ENCODE assay signal across 34 cellular contexts in genomic region chr4:8335848-8336247, GRCh38.
"Had no signal": no experiment of that assay in that cellular context is flagged by ENCODE, and none has a peak within 500 bp of the region (broad histone marks: within the 10 kb centered on the region; RNA-seq: fewer than 3 reads in every experiment).

No MANE protein-coding gene starts in this region.

- DNase-seq: activated B cell treated with CpG ODN at 0.5 μM for 24 hours; activated CD4-positive, alpha-beta memory T cell treated with anti-CD3 and anti-CD28 coated beads for 36 hours; activated CD4-positive, alpha-beta T cell treated with anti-CD3 and anti-CD28 coated beads for 4 hours; activated CD4-positive, alpha-beta T cell treated with anti-CD3 and anti-CD28 coated beads, Interleukin-2, amount 10 ng/mL, durations not matched to agents 24 days and 14 days; activated CD4-positive, alpha-beta T cell treated with anti-CD3 and anti-CD28 coated beads, Interleukin-2, amount 50 U/mL, for 1 hour; activated CD4-positive, alpha-beta T cell treated with anti-CD3 and anti-CD28 coated beads, Interleukin-2, amount 50 U/mL, for 4 hours; activated CD4-positive, CD25-positive, alpha-beta regulatory T cell treated with anti-CD3 and anti-CD28 coated beads, Interleukin-2, amount 50 U/mL, for 72 hours; activated CD8-positive, alpha-beta memory T cell treated with anti-CD3 and anti-CD28 coated beads, Interleukin-2, amount 50 U/mL, for 4 hours; activated CD8-positive, alpha-beta T cell treated with anti-CD3 and anti-CD28 coated beads for 36 hours; activated gamma-delta T cell treated with Interleukin-2 at 50 U/mL for 16 hours; activated naive CD4-positive, alpha-beta T cell; activated naive CD4-positive, alpha-beta T cell treated with anti-CD3 and anti-CD28 coated beads for 36 hours; activated naive CD4-positive, alpha-beta T cell treated with anti-CD3 and anti-CD28 coated beads, Interleukin-2, amount 50 U/mL, for 16 hours; activated naive CD8-positive, alpha-beta T cell treated with anti-CD3 and anti-CD28 coated beads, Interleukin-2, amount 10 ng/mL, durations not matched to agents 7 days and 5 days; activated naive CD8-positive, alpha-beta T cell treated with anti-CD3 and anti-CD28 coated beads, Interleukin-2, amount 50 U/mL, for 24 hours; activated T-cell treated with anti-CD3 and anti-CD28 coated beads for 4 hours; activated T-cell treated with anti-CD3 and anti-CD28 coated beads, Interleukin-2, amount 50 U/mL, for 1 hour; activated T-cell treated with anti-CD3 and anti-CD28 coated beads, Interleukin-2, amount 50 U/mL, for 4 hours; activated T-cell treated with anti-CD3 and anti-CD28 coated beads, Interleukin-2, amount 50 U/mL, for 72 hours; amygdala; anterior cingulate cortex; central memory CD4-positive, alpha-beta T cell; T-helper 1 cell; T-helper 2 cell; T-helper 9 cell had no signal

- H3K27ac ChIP-seq: ascending aorta, VCaP had no signal

- H3K4me1 Mint-ChIP-seq: activated B cell treated with CpG ODN at 0.5 μM for 24 hours; activated CD4-positive, alpha-beta T cell treated with anti-CD3 and anti-CD28 coated beads, Interleukin-2, amount 10 ng/mL, durations not matched to agents 24 days and 14 days; activated naive CD8-positive, alpha-beta T cell treated with anti-CD3 and anti-CD28 coated beads, Interleukin-2, amount 10 ng/mL, durations not matched to agents 7 days and 5 days; activated naive CD8-positive, alpha-beta T cell treated with anti-CD3 and anti-CD28 coated beads, Interleukin-2, amount 50 U/mL, for 24 hours; activated T-helper 17 cell treated with anti-CD3 and anti-CD28 coated beads, Interleukin-2, amount 50 U/mL, for 72 hours had no signal

- H3K4me3 Mint-ChIP-seq: activated B cell treated with CpG ODN at 0.5 μM for 24 hours; activated CD4-positive, alpha-beta memory T cell treated with anti-CD3 and anti-CD28 coated beads for 36 hours; activated CD4-positive, alpha-beta T cell treated with anti-CD3 and anti-CD28 coated beads, Interleukin-2, amount 10 ng/mL, durations not matched to agents 24 days and 14 days; activated CD8-positive, alpha-beta T cell treated with anti-CD3 and anti-CD28 coated beads for 36 hours; activated naive CD4-positive, alpha-beta T cell treated with anti-CD3 and anti-CD28 coated beads for 36 hours; activated naive CD8-positive, alpha-beta T cell treated with anti-CD3 and anti-CD28 coated beads, Interleukin-2, amount 10 ng/mL, durations not matched to agents 7 days and 5 days; activated naive CD8-positive, alpha-beta T cell treated with anti-CD3 and anti-CD28 coated beads, Interleukin-2, amount 50 U/mL, for 24 hours; activated T-cell treated with anti-CD3 and anti-CD28 coated beads, Interleukin-2, amount 50 U/mL, for 4 hours; activated T-cell treated with anti-CD3 and anti-CD28 coated beads, Interleukin-2, amount 50 U/mL, for 72 hours; activated T-helper 1 cell treated with anti-CD3 and anti-CD28 coated beads, Interleukin-12 subunit alpha, Interleukin-12 subunit beta, Interleukin-2, Interleukin-4 antibody, amounts not matched to agents 30 ng/mL and 10 ng/mL and 1 ng/mL, durations not matched to agents 14 hours and 24 hours and 36 hours; activated T-helper 17 cell treated with anti-CD3 and anti-CD28 coated beads, Interleukin-2, amount 50 U/mL, for 72 hours; brain; T-helper 1 cell treated with Interleukin-12 subunit alpha and Interleukin-12 subunit beta and Interleukin-4 antibody, amounts not matched to agents 30 μg/mL and 1 μg/mL, for 36 hours; T-helper 2 cell treated with Interferon-gamma antibody and Interleukin-4, amounts not matched to agents 5 μg/mL and 100 μg/mL, for 36 hours had no signal

- H3K27me3 ChIP-seq: ascending aorta had no signal

- H3K27me3 Mint-ChIP-seq: activated CD4-positive, alpha-beta T cell treated with anti-CD3 and anti-CD28 coated beads, Interleukin-2, amount 10 ng/mL, durations not matched to agents 24 days and 14 days; activated naive CD8-positive, alpha-beta T cell treated with anti-CD3 and anti-CD28 coated beads, Interleukin-2, amount 50 U/mL, for 24 hours had no signal

- H3K9me3 ChIP-seq: ascending aorta had no signal

- FAIRE-seq: TTC549 had no signal

- ATAC-seq: activated CD8-positive, alpha-beta T cell treated with anti-CD3 and anti-CD28 coated beads for 36 hours; activated naive CD4-positive, alpha-beta T cell treated with anti-CD3 and anti-CD28 coated beads, Interleukin-2, amount 50 U/mL, for 72 hours; activated naive CD8-positive, alpha-beta T cell treated with anti-CD3 and anti-CD28 coated beads, Interleukin-2, amount 50 U/mL, for 24 hours; activated T-cell treated with anti-CD3 and anti-CD28 coated beads, Interleukin-2, amount 50 U/mL, for 4 hours; activated T-cell treated with anti-CD3 and anti-CD28 coated beads, Interleukin-2, amount 50 U/mL, for 72 hours; activated T-helper 17 cell treated with anti-CD3 and anti-CD28 coated beads, Interleukin-2, amount 50 U/mL, for 72 hours had no signal

- H3K27ac Mint-ChIP-seq: activated B cell treated with CpG ODN at 0.5 μM for 24 hours; activated CD4-positive, alpha-beta memory T cell treated with anti-CD3 and anti-CD28 coated beads for 36 hours; activated CD4-positive, alpha-beta T cell treated with anti-CD3 and anti-CD28 coated beads, Interleukin-2, amount 10 ng/mL, durations not matched to agents 24 days and 14 days; activated CD8-positive, alpha-beta T cell treated with anti-CD3 and anti-CD28 coated beads for 36 hours; activated naive CD4-positive, alpha-beta T cell treated with anti-CD3 and anti-CD28 coated beads for 36 hours; activated naive CD4-positive, alpha-beta T cell treated with anti-CD3 and anti-CD28 coated beads, Interleukin-2, amount 50 U/mL, for 72 hours; activated naive CD8-positive, alpha-beta T cell treated with anti-CD3 and anti-CD28 coated beads, Interleukin-2, amount 10 ng/mL, durations not matched to agents 7 days and 5 days; activated naive CD8-positive, alpha-beta T cell treated with anti-CD3 and anti-CD28 coated beads, Interleukin-2, amount 50 U/mL, for 24 hours; activated T-cell treated with anti-CD3 and anti-CD28 coated beads, Interleukin-2, amount 50 U/mL, for 72 hours; activated T-helper 1 cell treated with anti-CD3 and anti-CD28 coated beads, Interleukin-12 subunit alpha, Interleukin-12 subunit beta, Interleukin-2, Interleukin-4 antibody, amounts not matched to agents 30 ng/mL and 10 ng/mL and 1 ng/mL, durations not matched to agents 14 hours and 24 hours and 36 hours; activated T-helper 17 cell treated with anti-CD3 and anti-CD28 coated beads, Interleukin-2, amount 50 U/mL, for 72 hours; brain; T-helper 1 cell treated with Interleukin-12 subunit alpha and Interleukin-12 subunit beta and Interleukin-4 antibody, amounts not matched to agents 30 μg/mL and 1 μg/mL, for 36 hours; T-helper 2 cell treated with Interferon-gamma antibody and Interleukin-4, amounts not matched to agents 5 μg/mL and 100 μg/mL, for 36 hours had no signal

- H3K36me3 Mint-ChIP-seq: activated naive CD8-positive, alpha-beta T cell treated with anti-CD3 and anti-CD28 coated beads, Interleukin-2, amount 10 ng/mL, durations not matched to agents 7 days and 5 days; brain had no signal

- H3K4me3 ChIP-seq: ascending aorta had no signal

- H3K36me3 ChIP-seq: ascending aorta had no signal
